ENCODE assay signal across 9 cellular contexts in genomic region chr14:69673578-69674305, GRCh38.
DNase-seq lines count a peak whose midpoint lies in the region; ATAC-seq and TF ChIP-seq lines count a peak whose summit lies in the region.
"Had no signal": no experiment of that assay in that cellular context is flagged by ENCODE, and none has a peak within 500 bp of the region (broad histone marks: within the 10 kb centered on the region; RNA-seq: fewer than 3 reads in every experiment).

No MANE protein-coding gene starts in this region.

- H3K4me1 Mint-ChIP-seq in T-helper 1 cell treated with Interleukin-12 subunit alpha and Interleukin-12 subunit beta and Interleukin-4 antibody, amounts not matched to agents 30 μg/mL and 1 μg/mL, for 36 hours (ENCODE audit: low read depth) = peaks cover 78% of the 10 kb centered on the region

- H3K4me2 ChIP-seq in OCI-LY7 (ENCODE audit: low read length) (peak overlapping the region; percentile 65), hepatocyte (peak overlapping the region; percentile 26)

- TF ChIP-seq EP300 in suprapubic skin (IDR thresholded peaks at IDR 0.05) = no peak

- no peaks in the 10 kb centered on the region for H3K27me3 Mint-ChIP-seq in T-helper 1 cell treated with Interleukin-12 subunit alpha and Interleukin-12 subunit beta and Interleukin-4 antibody, amounts not matched to agents 30 μg/mL and 1 μg/mL, for 36 hours (ENCODE audit: low read depth)

- TF ChIP-seq POLR2A in suprapubic skin (IDR thresholded peaks at IDR 0.05) = no peak

- H3K4me3 ChIP-seq in OCI-LY7 (ENCODE audit: low read depth, low read length, poor library complexity, severe bottlenecking) = peak overlapping the region; percentile 8
- H3K4me3 ChIP-seq in hepatocyte = no peak overlapping the region
- no peak overlapping the region for H3K4me3 ChIP-seq in suprapubic skin

- POLR2A ChIA-PET in OCI-LY7 (lab: Charles Lee) = interaction anchor here (0.6 to 1.8 kb wide), 6 partner anchors 8 to 63 kb away, joined by 3 to 5 read pairs (median 3); partner anchors contain the start of gene SUSD6

- DNase-seq in T-helper 1 cell (no peak), OCI-LY7 (ENCODE audit: low spot score) (peak; percentile 52), hepatocyte (ENCODE audit: low spot score) (no peak), suprapubic skin (ENCODE audit: low spot score in 2 of 2) (no peak), AG08395 (ENCODE audit: low spot score) (no peak), NCI-H1092 treated with DMSO at 0.1 percent for 48 hours (lab: John Stamatoyannopoulos, UW) (no peak)
- DNase-seq: 8988T had no signal

- H3K9me3 ChIP-seq in OCI-LY7 (ENCODE audit: low read length) (no peaks in the 10 kb centered on the region), hepatocyte (ENCODE audit: low read depth) (no peaks in the 10 kb centered on the region), suprapubic skin (no peaks in the 10 kb centered on the region)

- TF ChIP-seq CTCF in OCI-LY7 (conservative IDR thresholded peaks at IDR 0.05; ENCODE audit: low read length) (peak; percentile 38), hepatocyte (IDR thresholded peaks at IDR 0.05; ENCODE audit: poor library complexity) (no peak), suprapubic skin (IDR thresholded peaks at IDR 0.05) (no peak)

- no TSS peak for BruUV-seq in OCI-LY7 (replicated peaks; lab: Mats Ljungman, UMichigan)

- peak overlapping the region; percentile 72 for H3K27ac ChIP-seq in OCI-LY7 (ENCODE audit: low read depth, low read length, poor library complexity, severe bottlenecking)
- H3K27ac ChIP-seq in hepatocyte = no peak overlapping the region
- H3K27ac ChIP-seq in suprapubic skin = peak overlapping the region; percentile 47

- no peaks in the 10 kb centered on the region for H3K9me2 ChIP-seq in OCI-LY7 (ENCODE audit: insufficient read depth, low read length)
- no peaks in the 10 kb centered on the region for H3K9me2 ChIP-seq in hepatocyte (replicated peaks; ENCODE audit: insufficient read depth)

- 82% methylated on average over 9 of the region's 9 CpGs for WGBS in hepatocyte (ENCODE audit: low lambda C conversion rate, missing lambda C conversion rate)
- 49% methylated on average over 9 of the region's 9 CpGs for WGBS in suprapubic skin

- intact Hi-C loops in OCI-LY7 (cut with micrococcal nuclease; ENCODE audit: unreplicated experiment) = loop anchor here (2.0 to 5.0 kb wide), 2 partner anchors 19 to 34 kb away; no protein-coding TSS in a partner anchor

- ATAC-seq in HG03045 (IDR thresholded peaks at IDR 0.05; ENCODE audit: unreplicated experiment) = no peak

- no peaks in the 10 kb centered on the region for H3K27me3 ChIP-seq in hepatocyte
- H3K27me3 ChIP-seq in suprapubic skin = no peaks in the 10 kb centered on the region

- H2AFZ ChIP-seq in OCI-LY7 (ENCODE audit: low read length) (no peak overlapping the region), hepatocyte (no peak overlapping the region)

- H3K36me3 ChIP-seq in OCI-LY7 (ENCODE audit: insufficient read depth, low read length) (peaks cover 59% of the 10 kb centered on the region), hepatocyte (replicated peaks; ENCODE audit: insufficient read depth, low read depth) (no peaks in the 10 kb centered on the region), suprapubic skin (no peaks in the 10 kb centered on the region)

- H3K9me3 Mint-ChIP-seq in T-helper 1 cell treated with Interleukin-12 subunit alpha and Interleukin-12 subunit beta and Interleukin-4 antibody, amounts not matched to agents 30 μg/mL and 1 μg/mL, for 36 hours = no peaks in the 10 kb centered on the region

- H4K20me1 ChIP-seq in OCI-LY7 (ENCODE audit: insufficient read depth, low read length) (peaks cover 63% of the 10 kb centered on the region), hepatocyte (ENCODE audit: insufficient read depth, poor library complexity, severe bottlenecking) (peaks cover 31% of the 10 kb centered on the region)

- H3K27ac Mint-ChIP-seq in T-helper 1 cell treated with Interleukin-12 subunit alpha and Interleukin-12 subunit beta and Interleukin-4 antibody, amounts not matched to agents 30 μg/mL and 1 μg/mL, for 36 hours = peak overlapping the region; percentile 89

- peak overlapping the region; percentile 67 for H3K4me3 Mint-ChIP-seq in T-helper 1 cell treated with Interleukin-12 subunit alpha and Interleukin-12 subunit beta and Interleukin-4 antibody, amounts not matched to agents 30 μg/mL and 1 μg/mL, for 36 hours

- peaks cover 30% of the 10 kb centered on the region for H3K36me3 Mint-ChIP-seq in T-helper 1 cell treated with Interleukin-12 subunit alpha and Interleukin-12 subunit beta and Interleukin-4 antibody, amounts not matched to agents 30 μg/mL and 1 μg/mL, for 36 hours (ENCODE audit: low read depth)

- H3K4me1 ChIP-seq in OCI-LY7 (ENCODE audit: insufficient read depth, low read length, poor library complexity, severe bottlenecking) (peaks cover 73% of the 10 kb centered on the region), hepatocyte (ENCODE audit: insufficient read depth) (peaks cover 10% of the 10 kb centered on the region), suprapubic skin (peaks cover 56% of the 10 kb centered on the region)

- H3K79me2 ChIP-seq in OCI-LY7 (ENCODE audit: insufficient read depth, low read depth, low read length) = peaks cover 97% of the 10 kb centered on the region
- peaks cover 92% of the 10 kb centered on the region for H3K79me2 ChIP-seq in hepatocyte

- CTCF ChIA-PET in OCI-LY7 (lab: Charles Lee; ENCODE audit: unreplicated experiment) = interaction anchor here (0.8 kb wide), 1 partner anchor 21 kb away, joined by 3 read pairs; no protein-coding TSS in a partner anchor
